8 cellular contexts compared by ENCODE assay signal in genomic region chr20:33791959-33792597, GRCh38. TPM values are rescaled to one million over a fixed set of nuclear protein-coding genes. Genes with fewer than 3 reads are reported as not detected.
A peak's percentile ranks its signal among the peaks of the same experiment; 100 is the strongest.
DNase-seq lines count a peak whose midpoint lies in the region; ATAC-seq and TF ChIP-seq lines count a peak whose summit lies in the region.

No MANE protein-coding gene starts in this region.

- H2AFZ ChIP-seq in KMS-11 (ENCODE audit: low read depth): no peak overlapping the region

- TF ChIP-seq EP300 in transverse colon (IDR thresholded peaks at IDR 0.05; ENCODE audit: low read depth): no peak

- no peak overlapping the region for H3K27ac Mint-ChIP-seq in CD4-positive, alpha-beta memory T cell
- H3K27ac Mint-ChIP-seq in effector memory CD8-positive, alpha-beta T cell: no peak overlapping the region
- H3K27ac Mint-ChIP-seq in naive thymus-derived CD4-positive, alpha-beta T cell: no peak overlapping the region

- in situ Hi-C loops in transverse colon (cut with MboI; ENCODE audit: low pct_ligation_motif_present in 1 of 4, low pct_unique_long_range_greater_than_20kb in 1 of 4, low sequenced_read_pairs in 3 of 4): no loop called here

- H3K4me1 Mint-ChIP-seq in CD4-positive, alpha-beta memory T cell: peaks cover 6 to 14% (median 10%) of the 10 kb centered on the region in 4 donors
- peaks cover 8 to 14% of the 10 kb centered on the region in 2 donors for H3K4me1 Mint-ChIP-seq in effector memory CD8-positive, alpha-beta T cell (ENCODE audit: low read depth in 2 of 2)
- peaks cover 0 to 18% (median 4%) of the 10 kb centered on the region in 7 donors for H3K4me1 Mint-ChIP-seq in naive thymus-derived CD4-positive, alpha-beta T cell

- peaks cover 3% of the 10 kb centered on the region for H3K36me3 ChIP-seq in CD4-positive, alpha-beta memory T cell (ENCODE audit: insufficient read depth, low read length)
- H3K36me3 ChIP-seq in KMS-11 (ENCODE audit: insufficient read depth) (no peaks in the 10 kb centered on the region), transverse colon (no peaks in the 10 kb centered on the region)
- peaks cover 0 to 16% (median 0%) of the 10 kb centered on the region in 3 experiments for H3K36me3 ChIP-seq in naive thymus-derived CD4-positive, alpha-beta T cell (ENCODE audit: control insufficient read depth in 2 of 3, insufficient read depth in 3 of 3, low read length in 3 of 3)

- no peak overlapping the region for H3K9ac ChIP-seq in KMS-11

- H3K4me3 Mint-ChIP-seq in CD4-positive, alpha-beta memory T cell: no peak overlapping the region
- no peak overlapping the region for H3K4me3 Mint-ChIP-seq in effector memory CD8-positive, alpha-beta T cell
- H3K4me3 Mint-ChIP-seq in naive thymus-derived CD4-positive, alpha-beta T cell: no peak overlapping the region

- no peak overlapping the region for H3K4me3 ChIP-seq in CD4-positive, alpha-beta memory T cell (ENCODE audit: low read length in 2 of 2)
- H3K4me3 ChIP-seq in KMS-11 (IDR thresholded peaks at IDR 0.05; ENCODE audit: insufficient read depth, low read depth, low read length) (no peak overlapping the region), transverse colon (no peak overlapping the region)
- H3K4me3 ChIP-seq in naive thymus-derived CD4-positive, alpha-beta T cell (ENCODE audit: low read length): no peak overlapping the region

- H3K4me1 ChIP-seq in CD4-positive, alpha-beta memory T cell (ENCODE audit: insufficient read depth, low read length): peaks cover 9% of the 10 kb centered on the region
- peaks cover 48% of the 10 kb centered on the region for H3K4me1 ChIP-seq in KMS-11 (ENCODE audit: low read depth, poor library complexity, severe bottlenecking)
- peaks cover 0 to 9% of the 10 kb centered on the region in 2 donors for H3K4me1 ChIP-seq in naive thymus-derived CD4-positive, alpha-beta T cell (ENCODE audit: control insufficient read depth in 2 of 2, insufficient read depth in 2 of 2, low read length in 2 of 2)
- H3K4me1 ChIP-seq in transverse colon: peaks cover 33 to 66% (median 54%) of the 10 kb centered on the region in 4 donors

- H3K36me3 Mint-ChIP-seq in CD4-positive, alpha-beta memory T cell: peaks cover 8 to 21% of the 10 kb centered on the region in 2 donors
- H3K36me3 Mint-ChIP-seq in effector memory CD8-positive, alpha-beta T cell (ENCODE audit: insufficient read depth): peaks cover 3% of the 10 kb centered on the region
- peaks cover 0 to 16% (median 4%) of the 10 kb centered on the region in 5 donors for H3K36me3 Mint-ChIP-seq in naive thymus-derived CD4-positive, alpha-beta T cell

- peak; percentile 20 to 48 (median 32) for DNase-seq in CD4-positive, alpha-beta memory T cell
- peak; percentile 53 to 64 for DNase-seq in activated CD4-positive, alpha-beta T cell treated with anti-CD3 and anti-CD28 coated beads, Interleukin-2, amount 50 U/mL, for 48 hours
- peak; percentile 37 to 52 (median 44) for DNase-seq in effector memory CD8-positive, alpha-beta T cell
- DNase-seq in naive thymus-derived CD4-positive, alpha-beta T cell: peak in 8 of 9 donors; percentile 23 to 67 (median 41)
- DNase-seq in transverse colon: peak; percentile 69
- no peak for DNase-seq in amniotic stem cell (lab: John Stamatoyannopoulos, UW)

- no peaks in the 10 kb centered on the region for H3K27me3 ChIP-seq in CD4-positive, alpha-beta memory T cell (ENCODE audit: insufficient read depth, low read length)
- no peaks in the 10 kb centered on the region for H3K27me3 ChIP-seq in KMS-11 (ENCODE audit: insufficient read depth, low read depth)
- H3K27me3 ChIP-seq in naive thymus-derived CD4-positive, alpha-beta T cell (ENCODE audit: control insufficient read depth in 2 of 2, insufficient read depth in 2 of 2, low read length in 2 of 2): no peaks in the 10 kb centered on the region
- H3K27me3 ChIP-seq in transverse colon: no peaks in the 10 kb centered on the region

- no peaks in the 10 kb centered on the region for H3K27me3 Mint-ChIP-seq in CD4-positive, alpha-beta memory T cell
- no peaks in the 10 kb centered on the region for H3K27me3 Mint-ChIP-seq in effector memory CD8-positive, alpha-beta T cell
- no peaks in the 10 kb centered on the region for H3K27me3 Mint-ChIP-seq in naive thymus-derived CD4-positive, alpha-beta T cell

- H3K9me3 ChIP-seq in CD4-positive, alpha-beta memory T cell (ENCODE audit: control insufficient read depth in 1 of 2, low read length in 2 of 2): no peaks in the 10 kb centered on the region
- no peaks in the 10 kb centered on the region for H3K9me3 ChIP-seq in naive thymus-derived CD4-positive, alpha-beta T cell (ENCODE audit: control insufficient read depth in 2 of 3, low read length in 3 of 3)
- no peaks in the 10 kb centered on the region for H3K9me3 ChIP-seq in transverse colon

- no peak for TF ChIP-seq POLR2A in transverse colon (IDR thresholded peaks at IDR 0.05)

- H3K27ac ChIP-seq in CD4-positive, alpha-beta memory T cell (ENCODE audit: low read depth, low read length): no peak overlapping the region
- H3K27ac ChIP-seq in KMS-11 (no peak overlapping the region), transverse colon (peak overlapping the region; percentile 48 to 90 (median 66))
- H3K27ac ChIP-seq in naive thymus-derived CD4-positive, alpha-beta T cell (ENCODE audit: low read depth, low read length): no peak overlapping the region

- H3K4me2 ChIP-seq in KMS-11: no peak overlapping the region

- H3K9me3 Mint-ChIP-seq in CD4-positive, alpha-beta memory T cell: no peaks in the 10 kb centered on the region
- no peaks in the 10 kb centered on the region for H3K9me3 Mint-ChIP-seq in effector memory CD8-positive, alpha-beta T cell
- peaks cover 0 to 1% (median 0%) of the 10 kb centered on the region in 11 donors for H3K9me3 Mint-ChIP-seq in naive thymus-derived CD4-positive, alpha-beta T cell

- no peaks in the 10 kb centered on the region for H3K79me2 ChIP-seq in KMS-11 (ENCODE audit: insufficient read depth, low read depth)

- CTCF ChIA-PET in CD4-positive, alpha-beta memory T cell (lab: Charles Lee; ENCODE audit: partially characterized antibody): interaction anchor here (0.6 to 8.3 kb wide), 21 partner anchors 9 to 338 kb away, joined by 3 to 80 read pairs (median 4); no protein-coding TSS in a partner anchor
- CTCF ChIA-PET in naive thymus-derived CD4-positive, alpha-beta T cell (lab: Charles Lee): interaction anchor here (0.6 to 2.1 kb wide), 11 partner anchors 9 to 337 kb away, joined by 3 to 9 read pairs (median 4); partner anchors contain the start of gene CHMP4B

- peak; percentile 50 for ATAC-seq in effector memory CD8-positive, alpha-beta T cell (replicated peaks)
- ATAC-seq in naive thymus-derived CD4-positive, alpha-beta T cell: peak; percentile 74
- no peak for ATAC-seq in HG02870 (IDR thresholded peaks at IDR 0.05; ENCODE audit: unreplicated experiment)

- peak; percentile 86 for TF ChIP-seq CTCF in KMS-11 (conservative IDR thresholded peaks at IDR 0.05; ENCODE audit: low read depth, low read length)
- peak; percentile 86 to 93 (median 90) for TF ChIP-seq CTCF in transverse colon (IDR thresholded peaks at IDR 0.05)

- intact Hi-C loops in CD4-positive, alpha-beta memory T cell (cut with micrococcal nuclease): loop anchor here (1.0 to 5.0 kb wide), 2 partner anchors 275 to 337 kb away; no protein-coding TSS in a partner anchor
- intact Hi-C loops in naive thymus-derived CD4-positive, alpha-beta T cell (cut with micrococcal nuclease): loop anchor here (1.0 to 2.0 kb wide), 4 partner anchors 123 to 337 kb away; no protein-coding TSS in a partner anchor
- intact Hi-C loops in transverse colon (cut with DNase I; ENCODE audit: low total_unique reads): no loop called here

- POLR2A ChIA-PET in CD4-positive, alpha-beta memory T cell (lab: Charles Lee; ENCODE audit: partially characterized antibody): interaction anchor here (1.2 kb wide), 1 partner anchor 19 kb away, joined by 5 read pairs; the partner anchor contains the start of gene CHMP4B
- POLR2A ChIA-PET in naive thymus-derived CD4-positive, alpha-beta T cell (lab: Charles Lee): interaction anchor here (0.6 kb wide), 1 partner anchor 146 kb away, joined by 4 read pairs; no protein-coding TSS in a partner anchor

- 47% methylated on average over 13 of the region's 13 CpGs; no CpG with 5 or more reads in 1 of the 2 donors for WGBS in transverse colon (ENCODE audit: low coverage in 1 of 2), 2 donors

- no peaks in the 10 kb centered on the region for H4K20me1 ChIP-seq in KMS-11 (ENCODE audit: insufficient read depth)

RNA-seq across cellular contexts. Expression of gene CHMP4B, which starts 19.1 kb away (rescaled TPM):
- 10 to 100 TPM; 53.0 to 54.0 TPM for total RNA-seq in CD4-positive, alpha-beta memory T cell
- 1 to 10 TPM; 1.2 to 5.3 TPM for polyA plus RNA-seq in CD4-positive, alpha-beta memory T cell
- total RNA-seq in naive thymus-derived CD4-positive, alpha-beta T cell: 10 to 100 TPM; 47.5 to 80.8 (median 54.4) TPM
- polyA plus RNA-seq in naive thymus-derived CD4-positive, alpha-beta T cell: 1 to 10 TPM; 4.9 to 5.2 TPM
- total RNA-seq in transverse colon: 100 to 1,000 TPM; 182 to 263 (median 213) TPM

Comparison
In these comparisons a context has a peak if more than half of its experiments do, and no peak if none do; other contexts are left out.
1. H3K27ac ChIP-seq: peak in transverse colon (4 of 4); none in CD4-positive, alpha-beta memory T cell (single experiment), KMS-11 (single experiment) and naive thymus-derived CD4-positive, alpha-beta T cell (single experiment).